Comparison of ENCODE assay signal across 14 cellular contexts in the genomic region with DNA sequence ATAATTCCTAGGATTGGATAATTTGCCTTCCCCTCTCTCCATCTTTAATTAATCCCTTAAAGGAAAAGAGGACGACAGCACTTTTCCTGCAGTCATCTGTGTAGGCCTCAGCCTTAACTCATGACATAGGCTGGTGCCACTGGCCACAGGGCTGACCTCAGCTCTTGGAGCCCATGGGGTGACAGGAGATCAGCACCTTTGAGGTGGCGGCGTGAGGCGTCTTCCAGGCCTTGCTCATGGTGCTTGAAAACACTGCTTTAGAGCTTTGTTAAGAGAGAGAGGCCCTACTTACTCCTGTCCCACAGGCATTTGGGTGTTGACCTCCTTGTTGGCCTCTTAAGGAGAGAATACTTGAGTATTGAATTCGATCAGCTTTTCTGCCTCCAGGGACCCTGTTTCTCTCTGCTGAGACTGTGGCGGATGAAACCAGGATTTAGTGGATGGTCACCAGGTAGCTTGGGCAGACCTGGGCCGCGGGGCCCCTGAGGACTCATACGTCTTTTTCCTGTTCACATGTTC. TPM values are rescaled to one million over a fixed set of nuclear protein-coding genes. Genes with fewer than 3 reads are reported as not detected.
DNase-seq lines count a peak whose midpoint lies in the region; ATAC-seq lines count a peak whose summit lies in the region.
"Had no signal": no experiment of that assay in that cellular context is flagged by ENCODE, and none has a peak within 500 bp of the region (broad histone marks: within the 10 kb centered on the region; RNA-seq: fewer than 3 reads in every experiment).

No MANE protein-coding gene starts in this region.

- POLR2A ChIA-PET in CD4-positive, alpha-beta memory T cell (lab: Charles Lee; ENCODE audit: partially characterized antibody): no interaction called here
- POLR2A ChIA-PET in activated CD4-positive, alpha-beta memory T cell treated with anti-CD3 and anti-CD28 coated beads, Interleukin-2, amount 10 ng/mL, durations not matched to agents 7 days and 5 days (lab: Charles Lee): interaction anchor here (0.7 to 2.1 kb wide), 3 partner anchors 23 to 104 kb away, joined by 3 to 7 read pairs (median 4); a partner anchor contains a TSS

- CTCF ChIA-PET in CD4-positive, alpha-beta memory T cell (lab: Charles Lee; ENCODE audit: partially characterized antibody): interaction anchor here (3.0 kb wide), 1 partner anchor 9 kb away, joined by 16 read pairs; no protein-coding TSS in a partner anchor
- CTCF ChIA-PET in activated CD4-positive, alpha-beta memory T cell treated with anti-CD3 and anti-CD28 coated beads, Interleukin-2, amount 10 ng/mL, durations not matched to agents 7 days and 5 days (lab: Charles Lee): interaction anchor here (1.4 to 1.7 kb wide), 2 partner anchors 9 to 14 kb away, joined by 5 read pairs; no protein-coding TSS in a partner anchor

- H3K4me3 Mint-ChIP-seq in CD4-positive, alpha-beta memory T cell: no peak overlapping the region
- no peak overlapping the region for H3K4me3 Mint-ChIP-seq in activated CD4-positive, alpha-beta memory T cell treated with anti-CD3 and anti-CD28 coated beads, Interleukin-2, amount 10 ng/mL, durations not matched to agents 7 days and 5 days
- H3K4me3 Mint-ChIP-seq in naive B cell: peak overlapping the region in 1 of 8 donors; percentile 39

- no peaks in the 10 kb centered on the region for H3K9me3 ChIP-seq in CD4-positive, alpha-beta memory T cell (ENCODE audit: control insufficient read depth in 1 of 2, low read length in 2 of 2)
- H3K9me3 ChIP-seq: Caco-2 had no signal

- no peaks in the 10 kb centered on the region for H3K9me3 Mint-ChIP-seq in CD4-positive, alpha-beta memory T cell
- H3K9me3 Mint-ChIP-seq in activated CD4-positive, alpha-beta memory T cell treated with anti-CD3 and anti-CD28 coated beads, Interleukin-2, amount 10 ng/mL, durations not matched to agents 7 days and 5 days: no peaks in the 10 kb centered on the region
- H3K9me3 Mint-ChIP-seq in naive B cell: no peaks in the 10 kb centered on the region

- no peaks in the 10 kb centered on the region for H3K27me3 Mint-ChIP-seq in CD4-positive, alpha-beta memory T cell
- H3K27me3 Mint-ChIP-seq in activated CD4-positive, alpha-beta memory T cell treated with anti-CD3 and anti-CD28 coated beads, Interleukin-2, amount 10 ng/mL, durations not matched to agents 7 days and 5 days: no peaks in the 10 kb centered on the region
- no peaks in the 10 kb centered on the region for H3K27me3 Mint-ChIP-seq in naive B cell

- peaks cover 29% of the 10 kb centered on the region for H3K4me1 ChIP-seq in CD4-positive, alpha-beta memory T cell (ENCODE audit: insufficient read depth, low read length)

- ATAC-seq in GM21515 (IDR thresholded peaks at IDR 0.05; ENCODE audit: unreplicated experiment) (peak; percentile 2), naive B cell (ENCODE audit: low read depth in 2 of 2) (no peak), GM19351 (IDR thresholded peaks at IDR 0.05; ENCODE audit: unreplicated experiment) (no peak)

- H3K27me3 ChIP-seq in CD4-positive, alpha-beta memory T cell (ENCODE audit: insufficient read depth, low read length): no peaks in the 10 kb centered on the region

- intact Hi-C loops in CD4-positive, alpha-beta memory T cell (cut with micrococcal nuclease): no loop called here

- no peak overlapping the region for H3K27ac ChIP-seq in CD4-positive, alpha-beta memory T cell (ENCODE audit: low read depth, low read length)
- H3K27ac ChIP-seq: coronary artery had no signal

- H3K4me1 Mint-ChIP-seq in CD4-positive, alpha-beta memory T cell: peaks cover 30 to 58% (median 39%) of the 10 kb centered on the region in 4 donors
- H3K4me1 Mint-ChIP-seq in activated CD4-positive, alpha-beta memory T cell treated with anti-CD3 and anti-CD28 coated beads, Interleukin-2, amount 10 ng/mL, durations not matched to agents 7 days and 5 days: peaks cover 59% of the 10 kb centered on the region
- H3K4me1 Mint-ChIP-seq in naive B cell: peaks cover 39 to 53% (median 52%) of the 10 kb centered on the region in 3 donors

- H3K4me3 ChIP-seq in CD4-positive, alpha-beta memory T cell (ENCODE audit: low read length in 2 of 2): no peak overlapping the region
- H3K4me3 ChIP-seq: coronary artery had no signal

- peaks cover 35% of the 10 kb centered on the region for H3K36me3 ChIP-seq in CD4-positive, alpha-beta memory T cell (ENCODE audit: insufficient read depth, low read length)

- H3K27ac Mint-ChIP-seq in CD4-positive, alpha-beta memory T cell: peak overlapping the region; percentile 38 to 89 (median 62)
- H3K27ac Mint-ChIP-seq in activated CD4-positive, alpha-beta memory T cell treated with anti-CD3 and anti-CD28 coated beads, Interleukin-2, amount 10 ng/mL, durations not matched to agents 7 days and 5 days: peak overlapping the region; percentile 70
- H3K27ac Mint-ChIP-seq in naive B cell: peak overlapping the region in 5 of 6 donors; percentile 43 to 91 (median 69)

- DNase-seq in CD4-positive, alpha-beta memory T cell: no peak
- DNase-seq in activated CD4-positive, alpha-beta memory T cell treated with anti-CD3 and anti-CD28 coated beads, Interleukin-2, amount 10 ng/mL, durations not matched to agents 7 days and 5 days: no peak
- DNase-seq in naive B cell: no peak
- DNase-seq in DMS79 treated with DMSO at 0.1 percent for 48 hours (lab: John Stamatoyannopoulos, UW): no peak
- DNase-seq in amygdala (lab: John Stamatoyannopoulos, UW): no peak
- no peak for DNase-seq in activated gamma-delta T cell (lab: John Stamatoyannopoulos, UW)
- DNase-seq: activated effector memory CD4-positive, alpha-beta T cell treated with anti-CD3 and anti-CD28 coated beads, Interleukin-2, amount 50 U/mL, for 16 hours; NCI-H1105 treated with DMSO at 0.1 percent for 48 hours; NCI-H446; RPMI8226 had no signal

- H3K36me3 Mint-ChIP-seq in CD4-positive, alpha-beta memory T cell: peaks cover 22 to 47% of the 10 kb centered on the region in 2 donors
- H3K36me3 Mint-ChIP-seq in activated CD4-positive, alpha-beta memory T cell treated with anti-CD3 and anti-CD28 coated beads, Interleukin-2, amount 10 ng/mL, durations not matched to agents 7 days and 5 days (ENCODE audit: low read depth): peaks cover 55% of the 10 kb centered on the region
- peaks cover 7 to 12% of the 10 kb centered on the region in 2 donors for H3K36me3 Mint-ChIP-seq in naive B cell

RNA-seq across cellular contexts. Expression of a gene that starts 23.4 kb away (rescaled TPM):
- 10 to 100 TPM; 44.9 to 49.1 TPM for total RNA-seq in CD4-positive, alpha-beta memory T cell
- polyA plus RNA-seq in CD4-positive, alpha-beta memory T cell: 1 to 10 TPM in 1 of 2 donors, under 1 TPM in 1; 0.55 to 1.8 TPM
- total RNA-seq in activated CD4-positive, alpha-beta memory T cell treated with anti-CD3 and anti-CD28 coated beads, Interleukin-2, amount 10 ng/mL, durations not matched to agents 7 days and 5 days: 10 to 100 TPM; 34.3 to 36.6 TPM
- 1 to 10 TPM in 3 of 6 donors, under 1 TPM in 3; 0.04 to 2.0 (median 0.96) TPM for polyA plus RNA-seq in naive B cell (ENCODE audit: low read depth in 6 of 6)
